In genomic region chr12:114926341-114926740, GRCh38 we compare ENCODE assay signal across 21 cellular contexts.
"Had no signal": no experiment of that assay in that cellular context is flagged by ENCODE, and none has a peak within 500 bp of the region (broad histone marks: within the 10 kb centered on the region; RNA-seq: fewer than 3 reads in every experiment).

No MANE protein-coding gene starts in this region.

- H3K36me3 ChIP-seq: SJCRH30 had no signal

- ATAC-seq: Panc1, PC-3, Right ventricle myocardium inferior, SK-N-SH treated with all-trans-retinoic acid at 6 μM for 48 hours had no signal

- DNase-seq: KBM-7, NCI-H1092, NCI-H1105 treated with DMSO at 0.1 percent for 48 hours, NCI-H1417 treated with DMSO at 0.1 percent for 48 hours, NCI-H146, NCI-H1694 treated with DMSO at 0.1 percent for 48 hours, NCI-H1930, NCI-H2081, NCI-H2107, NCI-H2171 treated with DMSO at 0.1 percent for 48 hours, NCI-H345, NCI-H446 treated with DMSO at 0.1 percent for 48 hours, NCI-H510A treated with DMSO at 0.1 percent for 48 hours, NCI-H526, NCI-H774, PC-3, SHP77 treated with DMSO at 0.1 percent for 48 hours, SJCRH30 had no signal

- H3K9me3 ChIP-seq: SJCRH30 had no signal

- H3K27ac ChIP-seq: SJCRH30 had no signal

- H3K4me1 ChIP-seq: SJCRH30 had no signal

- H3K27me3 ChIP-seq: SJCRH30 had no signal

- H3K4me3 ChIP-seq: SJCRH30 had no signal
